ENCODE assay signal across 1 cellular context in the genomic region with DNA sequence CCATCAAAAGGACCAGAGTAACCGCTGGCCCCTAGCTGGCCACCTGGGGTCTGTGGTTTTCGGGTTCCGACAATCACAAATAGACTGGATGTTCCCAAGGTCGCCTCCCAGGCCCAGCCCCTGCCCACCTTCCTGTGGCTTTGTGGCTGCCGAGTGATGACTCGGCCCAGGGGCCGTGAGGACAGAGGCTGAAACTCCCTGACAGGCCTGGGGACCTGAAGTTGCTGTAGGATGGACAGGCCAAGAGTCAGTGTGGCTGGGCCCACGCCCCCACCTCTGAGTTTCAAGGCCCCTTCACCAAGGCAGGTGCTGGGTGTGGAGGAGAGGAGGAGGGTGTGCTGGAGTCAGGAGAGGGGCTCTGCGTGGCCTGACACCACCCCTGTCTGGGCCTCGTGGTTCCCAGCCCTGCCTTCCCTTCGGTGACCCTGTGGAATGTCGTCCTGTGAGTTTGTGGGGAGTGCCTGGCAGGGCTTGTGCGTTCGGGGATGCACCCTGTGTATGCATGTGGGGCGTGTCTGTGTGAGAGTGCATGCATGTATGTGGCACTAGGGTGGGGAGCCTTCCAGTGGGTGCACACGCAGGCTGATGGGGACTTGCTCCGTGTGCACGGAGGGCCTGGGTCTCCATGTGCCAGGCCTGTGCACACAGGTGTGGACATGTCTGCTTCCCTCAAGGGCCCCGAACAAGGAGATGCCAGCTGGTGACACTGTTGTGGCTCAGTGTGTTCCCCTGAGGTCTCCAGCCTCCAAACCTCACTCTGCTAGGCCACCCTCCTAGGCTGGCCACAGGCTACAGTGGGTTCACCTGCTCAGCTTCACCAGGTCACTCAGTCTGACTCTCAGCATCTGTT.
TF ChIP-seq lines count a peak whose summit lies in the region.

No MANE protein-coding gene starts in this region.

TF ChIP-seq in HCT116, 20 proteins besides CTCF, POLR2A, EP300 and RAD21 (continued from another document):
- no peak for TF ChIP-seq ZBTB33 (IDR thresholded peaks at IDR 0.05; ENCODE audit: extremely low read depth, insufficient replicate concordance, low read length)
- TF ChIP-seq, protein P1, sequence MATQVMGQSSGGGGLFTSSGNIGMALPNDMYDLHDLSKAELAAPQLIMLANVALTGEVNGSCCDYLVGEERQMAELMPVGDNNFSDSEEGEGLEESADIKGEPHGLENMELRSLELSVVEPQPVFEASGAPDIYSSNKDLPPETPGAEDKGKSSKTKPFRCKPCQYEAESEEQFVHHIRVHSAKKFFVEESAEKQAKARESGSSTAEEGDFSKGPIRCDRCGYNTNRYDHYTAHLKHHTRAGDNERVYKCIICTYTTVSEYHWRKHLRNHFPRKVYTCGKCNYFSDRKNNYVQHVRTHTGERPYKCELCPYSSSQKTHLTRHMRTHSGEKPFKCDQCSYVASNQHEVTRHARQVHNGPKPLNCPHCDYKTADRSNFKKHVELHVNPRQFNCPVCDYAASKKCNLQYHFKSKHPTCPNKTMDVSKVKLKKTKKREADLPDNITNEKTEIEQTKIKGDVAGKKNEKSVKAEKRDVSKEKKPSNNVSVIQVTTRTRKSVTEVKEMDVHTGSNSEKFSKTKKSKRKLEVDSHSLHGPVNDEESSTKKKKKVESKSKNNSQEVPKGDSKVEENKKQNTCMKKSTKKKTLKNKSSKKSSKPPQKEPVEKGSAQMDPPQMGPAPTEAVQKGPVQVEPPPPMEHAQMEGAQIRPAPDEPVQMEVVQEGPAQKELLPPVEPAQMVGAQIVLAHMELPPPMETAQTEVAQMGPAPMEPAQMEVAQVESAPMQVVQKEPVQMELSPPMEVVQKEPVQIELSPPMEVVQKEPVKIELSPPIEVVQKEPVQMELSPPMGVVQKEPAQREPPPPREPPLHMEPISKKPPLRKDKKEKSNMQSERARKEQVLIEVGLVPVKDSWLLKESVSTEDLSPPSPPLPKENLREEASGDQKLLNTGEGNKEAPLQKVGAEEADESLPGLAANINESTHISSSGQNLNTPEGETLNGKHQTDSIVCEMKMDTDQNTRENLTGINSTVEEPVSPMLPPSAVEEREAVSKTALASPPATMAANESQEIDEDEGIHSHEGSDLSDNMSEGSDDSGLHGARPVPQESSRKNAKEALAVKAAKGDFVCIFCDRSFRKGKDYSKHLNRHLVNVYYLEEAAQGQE (IDR thresholded peaks at IDR 0.05; ENCODE audit: low read depth) = no peak
- TF ChIP-seq JUND (IDR thresholded peaks at IDR 0.05) = no peak
- no peak for TF ChIP-seq ZNF274 (IDR thresholded peaks at IDR 0.05; ENCODE audit: low read depth, low read length)
- TF ChIP-seq CBX3 (IDR thresholded peaks at IDR 0.05; ENCODE audit: low read depth) = no peak
- TF ChIP-seq TCF7L2 (IDR thresholded peaks at IDR 0.05; ENCODE audit: borderline replicate concordance, extremely low read depth, insufficient read depth, insufficient read length) = no peak
- TF ChIP-seq ELF1 (IDR thresholded peaks at IDR 0.05; ENCODE audit: borderline replicate concordance, low read depth) = no peak
- no peak for TF ChIP-seq POLR2AphosphoS5 (IDR thresholded peaks at IDR 0.05; ENCODE audit: low read depth, low read length)
TF ChIP-seq in HCT116: peak in this region for 0.
